31 cellular contexts compared by ENCODE assay signal in the genomic region with DNA sequence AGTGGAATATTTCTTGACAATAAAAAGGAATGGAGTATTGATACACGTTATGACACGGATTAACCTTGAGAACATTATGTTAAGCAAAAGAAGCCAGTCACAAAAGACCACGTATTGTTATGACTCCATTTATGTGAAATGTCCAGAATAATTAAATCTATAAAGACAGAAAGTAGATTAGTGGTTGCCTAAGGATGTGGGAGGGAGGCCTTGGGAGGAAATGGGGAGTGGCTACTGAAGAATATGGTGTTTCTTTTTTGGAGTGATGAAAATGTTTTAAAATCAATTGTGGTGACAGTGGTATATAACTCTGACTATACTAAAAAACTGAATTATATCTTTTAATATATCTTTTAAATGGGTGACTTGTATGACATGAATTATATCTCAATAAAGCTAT.
"Had no signal": no experiment of that assay in that cellular context is flagged by ENCODE, and none has a peak within 500 bp of the region (broad histone marks: within the 10 kb centered on the region; RNA-seq: fewer than 3 reads in every experiment).

No MANE protein-coding gene starts in this region.

- H3K27me3 Mint-ChIP-seq: activated CD4-positive, alpha-beta memory T cell treated with anti-CD3 and anti-CD28 coated beads, Interleukin-2, amount 10 ng/mL, durations not matched to agents 7 days and 5 days; activated CD4-positive, alpha-beta T cell treated with anti-CD3 and anti-CD28 coated beads for 36 hours; activated CD4-positive, alpha-beta T cell treated with anti-CD3 and anti-CD28 coated beads, Interleukin-2, amount 10 ng/mL, durations not matched to agents 7 days and 5 days; activated T-helper 17 cell treated with anti-CD3 and anti-CD28 coated beads, Interleukin-2, amount 50 U/mL, for 72 hours; central memory CD8-positive, alpha-beta T cell had no signal

- ATAC-seq: activated CD4-positive, alpha-beta T cell treated with anti-CD3 and anti-CD28 coated beads for 36 hours; activated CD4-positive, CD25-positive, alpha-beta regulatory T cell treated with anti-CD3 and anti-CD28 coated beads, Interleukin-2, amount 50 U/mL, for 24 hours; activated naive CD4-positive, alpha-beta T cell treated with anti-CD3 and anti-CD28 coated beads, Interleukin-2, amount 50 U/mL, for 72 hours; activated T-cell treated with anti-CD3 and anti-CD28 coated beads, Interleukin-2, amount 50 U/mL, for 72 hours; activated T-helper 17 cell treated with anti-CD3 and anti-CD28 coated beads, Interleukin-2, amount 50 U/mL, for 72 hours; K562; WTC11 had no signal

- H3K27ac Mint-ChIP-seq: activated CD4-positive, alpha-beta memory T cell treated with anti-CD3 and anti-CD28 coated beads, Interleukin-2, amount 10 ng/mL, durations not matched to agents 7 days and 5 days; activated CD4-positive, alpha-beta T cell treated with anti-CD3 and anti-CD28 coated beads for 36 hours; activated CD4-positive, alpha-beta T cell treated with anti-CD3 and anti-CD28 coated beads, Interleukin-2, amount 10 ng/mL, durations not matched to agents 7 days and 5 days; activated naive CD4-positive, alpha-beta T cell treated with anti-CD3 and anti-CD28 coated beads, Interleukin-2, amount 50 U/mL, for 72 hours; WTC11 had no signal

- H3K9me3 Mint-ChIP-seq: activated CD4-positive, alpha-beta T cell treated with anti-CD3 and anti-CD28 coated beads, Interleukin-2, amount 10 ng/mL, durations not matched to agents 7 days and 5 days; activated T-cell treated with anti-CD3 and anti-CD28 coated beads, Interleukin-2, amount 50 U/mL, for 72 hours; activated T-helper 17 cell treated with anti-CD3 and anti-CD28 coated beads, Interleukin-2, amount 50 U/mL, for 72 hours; central memory CD8-positive, alpha-beta T cell; T-helper 1 cell treated with Interleukin-12 subunit alpha and Interleukin-12 subunit beta and Interleukin-4 antibody, amounts not matched to agents 30 μg/mL and 1 μg/mL, for 36 hours; T-helper 2 cell treated with Interferon-gamma antibody and Interleukin-4, amounts not matched to agents 5 μg/mL and 100 μg/mL, for 36 hours had no signal

- H3K36me3 Mint-ChIP-seq: WTC11 had no signal

- H3K4me3 Mint-ChIP-seq: activated CD4-positive, alpha-beta memory T cell treated with anti-CD3 and anti-CD28 coated beads, Interleukin-2, amount 10 ng/mL, durations not matched to agents 7 days and 5 days; activated CD4-positive, alpha-beta T cell treated with anti-CD3 and anti-CD28 coated beads for 36 hours; activated CD4-positive, alpha-beta T cell treated with anti-CD3 and anti-CD28 coated beads, Interleukin-2, amount 10 ng/mL, durations not matched to agents 7 days and 5 days; activated T-cell treated with anti-CD3 and anti-CD28 coated beads, Interleukin-2, amount 50 U/mL, for 72 hours; activated T-helper 17 cell treated with anti-CD3 and anti-CD28 coated beads, Interleukin-2, amount 50 U/mL, for 72 hours; central memory CD8-positive, alpha-beta T cell; T-helper 1 cell treated with Interleukin-12 subunit alpha and Interleukin-12 subunit beta and Interleukin-4 antibody, amounts not matched to agents 30 μg/mL and 1 μg/mL, for 36 hours; T-helper 2 cell treated with Interferon-gamma antibody and Interleukin-4, amounts not matched to agents 5 μg/mL and 100 μg/mL, for 36 hours; WTC11 had no signal

- DNase-seq: activated CD4-positive, alpha-beta memory T cell treated with anti-CD3 and anti-CD28 coated beads, Interleukin-2, amount 10 ng/mL, durations not matched to agents 7 days and 5 days; activated CD4-positive, alpha-beta T cell treated with anti-CD3 and anti-CD28 coated beads for 36 hours; activated CD4-positive, alpha-beta T cell treated with anti-CD3 and anti-CD28 coated beads, Interleukin-2, amount 10 ng/mL, durations not matched to agents 7 days and 5 days; activated CD8-positive, alpha-beta memory T cell treated with anti-CD3 and anti-CD28 coated beads, Interleukin-2, amount 50 U/mL, for 4 hours; activated effector memory CD4-positive, alpha-beta T cell treated with anti-CD3 and anti-CD28 coated beads, Interleukin-2, amount 50 U/mL, for 16 hours; activated naive CD4-positive, alpha-beta T cell; activated T-cell treated with anti-CD3 and anti-CD28 coated beads for 4 hours; activated T-cell treated with anti-CD3 and anti-CD28 coated beads, Interleukin-2, amount 50 U/mL, for 72 hours; amygdala; NCI-H1092 treated with DMSO at 0.1 percent for 48 hours; NCI-H1417; NCI-H146; NCI-H187; NCI-H2029 treated with DMSO at 0.1 percent for 48 hours; NCI-H2107; NCI-H2171; NCI-H510A; NCI-H748 treated with DMSO at 0.1 percent for 48 hours; NK-92 treated with Interleukin-12 subunit alpha and Interleukin-12 subunit beta, amount 100 ng/mL, for 24 hours; Peyer's patch; RPMI8226; SHP77 treated with DMSO at 0.1 percent for 48 hours; SK-N-SH had no signal
